Comparison of ENCODE assay signal across 25 cellular contexts in the genomic region with DNA sequence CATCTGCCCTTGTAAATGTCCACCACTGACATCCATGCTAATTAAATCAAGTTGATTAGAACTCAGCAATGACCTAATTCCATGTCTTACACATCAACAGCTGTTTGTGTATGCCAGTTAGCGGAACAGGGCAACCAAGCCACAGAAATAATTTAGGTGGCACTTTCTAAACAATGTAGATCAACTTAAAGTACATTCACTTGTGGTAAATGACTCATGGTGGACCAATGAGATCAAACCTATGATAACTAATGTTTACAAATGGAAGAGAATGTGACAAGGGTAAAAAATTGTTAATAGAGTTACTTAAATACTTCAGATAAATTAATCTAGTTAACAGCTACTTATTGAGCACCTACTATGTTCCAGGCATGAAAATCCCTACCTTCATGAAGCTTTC.
"Had no signal": no experiment of that assay in that cellular context is flagged by ENCODE, and none has a peak within 500 bp of the region (broad histone marks: within the 10 kb centered on the region; RNA-seq: fewer than 3 reads in every experiment).

No MANE protein-coding gene starts in this region.

- H3K27ac ChIP-seq: hepatocyte, parathyroid adenoma, prostate gland, right lobe of liver, spleen, tibial artery, upper lobe of left lung, uterus had no signal

- H3K4me3 Mint-ChIP-seq: endodermal cell; naive thymus-derived CD4-positive, alpha-beta T cell; nephron progenitor cell; stimulated activated memory B cell treated with anti-CD40 and anti-IgM and Interleukin-4, amounts not matched to agents 10 μg/mL and 1 μg/mL and 100 μg/mL, for 72 hours; stimulated activated naive CD8-positive, alpha-beta T cell treated with anti-CD3 and anti-CD28 coated beads, Interleukin-15, Interleukin-2, amounts not matched to agents 100 ng/mL and 50 ng/mL, for 24 hours had no signal

- H3K9me3 ChIP-seq: prostate gland, right lobe of liver, tibial artery, upper lobe of left lung, uterus had no signal

- H3K4me1 ChIP-seq: prostate gland, right lobe of liver, spleen, tibial artery, upper lobe of left lung, uterus had no signal

- H3K27me3 ChIP-seq: hepatocyte, right lobe of liver, tibial artery, upper lobe of left lung, uterus had no signal

- H3K4me3 ChIP-seq: hepatocyte, lung, prostate gland, right lobe of liver, spleen, tibial artery, upper lobe of left lung, uterus had no signal

- H3K36me3 Mint-ChIP-seq: stimulated activated memory B cell treated with anti-CD40 and anti-IgM and Interleukin-4, amounts not matched to agents 10 μg/mL and 1 μg/mL and 100 μg/mL, for 72 hours had no signal

- H3K9ac ChIP-seq: parathyroid adenoma had no signal

- FAIRE-seq: endothelial cell of umbilical vein, kidney had no signal

- ATAC-seq: left colon; left ventricle myocardium superior; naive thymus-derived CD4-positive, alpha-beta T cell; right lobe of liver had no signal

- H3K36me3 ChIP-seq: prostate gland, right lobe of liver, spleen, tibial artery, upper lobe of left lung, uterus had no signal

- H3K9me3 Mint-ChIP-seq: nephron progenitor cell; stimulated activated naive CD8-positive, alpha-beta T cell treated with anti-CD3 and anti-CD28 coated beads, Interleukin-15, Interleukin-2, amounts not matched to agents 100 ng/mL and 50 ng/mL, for 24 hours had no signal

- H3K4me2 ChIP-seq: hepatocyte had no signal

- H3K79me2 ChIP-seq: hepatocyte, parathyroid adenoma had no signal

- H2AFZ ChIP-seq: hepatocyte, parathyroid adenoma had no signal

- H3K27ac Mint-ChIP-seq: endodermal cell; naive thymus-derived CD4-positive, alpha-beta T cell; nephron progenitor cell; stimulated activated memory B cell treated with anti-CD40 and anti-IgM and Interleukin-4, amounts not matched to agents 10 μg/mL and 1 μg/mL and 100 μg/mL, for 72 hours; stimulated activated naive CD8-positive, alpha-beta T cell treated with anti-CD3 and anti-CD28 coated beads, Interleukin-15, Interleukin-2, amounts not matched to agents 100 ng/mL and 50 ng/mL, for 24 hours had no signal

- DNase-seq: effector CD4-positive, alpha-beta T cell; endodermal cell; foreskin melanocyte; head of caudate nucleus; kidney; left colon; left ventricle myocardium superior; naive thymus-derived CD4-positive, alpha-beta T cell; nephron progenitor cell; retina; right lobe of liver; spleen; stimulated activated CD4-positive, alpha-beta T cell treated with anti-CD3 and anti-CD28 coated beads, Interleukin-15, amount 100 ng/mL, for 24 hours; stimulated activated CD4-positive, alpha-beta T cell treated with anti-CD3 and anti-CD28 coated beads, Interleukin-1b, Interleukin-23, amount 100 ng/mL, for 48 hours; stimulated activated CD4-positive, alpha-beta T cell treated with anti-CD3 and anti-CD28 coated beads, Interleukin-4, amount 100 ng/mL, for 24 hours; tibial artery; upper lobe of left lung; uterus had no signal

- H3K4me1 Mint-ChIP-seq: naive thymus-derived CD4-positive, alpha-beta T cell; nephron progenitor cell; stimulated activated memory B cell treated with anti-CD40 and anti-IgM and Interleukin-4, amounts not matched to agents 10 μg/mL and 1 μg/mL and 100 μg/mL, for 72 hours had no signal
